In genomic region chr5:141513627-141514329, GRCh38 we compare ENCODE assay signal across 8 cellular contexts. TPM values are rescaled to one million over a fixed set of nuclear protein-coding genes. Genes with fewer than 3 reads are reported as not detected.
DNase-seq lines count a peak whose midpoint lies in the region; ATAC-seq lines count a peak whose summit lies in the region.

No MANE protein-coding gene starts in this region.

- H3K9me3 Mint-ChIP-seq in effector memory CD8-positive, alpha-beta T cell: no peaks in the 10 kb centered on the region

- peaks cover 35 to 45% of the 10 kb centered on the region in 2 donors for H3K4me1 Mint-ChIP-seq in effector memory CD8-positive, alpha-beta T cell (ENCODE audit: low read depth in 2 of 2)

- DNase-seq in CD1c-positive myeloid dendritic cell (ENCODE audit: extremely low spot score): peak; percentile 78
- peak; percentile 53 for DNase-seq in NCI-H2029 (lab: John Stamatoyannopoulos, UW)
- DNase-seq in activated CD8-positive, alpha-beta memory T cell treated with anti-CD3 and anti-CD28 coated beads for 1 hour (ENCODE audit: extremely low read depth in 1 of 2, low read depth in 1 of 2): peak; percentile 31 to 33
- no peak for DNase-seq in effector memory CD8-positive, alpha-beta T cell
- peak; percentile 72 to 83 for DNase-seq in lung microvascular endothelial cell (ENCODE audit: low read depth in 2 of 2)
- DNase-seq in stimulated activated CD4-positive, alpha-beta T cell treated with anti-CD3 and anti-CD28 coated beads, TNF-alpha, amount 100 ng/mL, for 24 hours (ENCODE audit: low read depth in 3 of 3): peak; percentile 43 to 73 (median 55)
- no peak for DNase-seq in SHP77 treated with DMSO at 0.1 percent for 48 hours (lab: John Stamatoyannopoulos, UW)

- H3K27me3 Mint-ChIP-seq in effector memory CD8-positive, alpha-beta T cell: no peaks in the 10 kb centered on the region

- H3K4me3 Mint-ChIP-seq in effector memory CD8-positive, alpha-beta T cell: peak overlapping the region; percentile 83 to 85

- peak; percentile 21 for ATAC-seq in GM21619 (IDR thresholded peaks at IDR 0.05; ENCODE audit: unreplicated experiment)
- peak; percentile 49 for ATAC-seq in effector memory CD8-positive, alpha-beta T cell (replicated peaks)

- peak overlapping the region; percentile 62 to 89 for H3K27ac Mint-ChIP-seq in effector memory CD8-positive, alpha-beta T cell

- H3K36me3 Mint-ChIP-seq in effector memory CD8-positive, alpha-beta T cell (ENCODE audit: insufficient read depth): peaks cover 63% of the 10 kb centered on the region

RNA-seq across cellular contexts. Expression of gene PCDHGC5, which starts 24.9 kb away (rescaled TPM):
- under 0.01 and 0.40 TPM in 2 replicates for total RNA-seq in lung microvascular endothelial cell

RNA-seq across cellular contexts. Expression of gene PCDHGC4, which starts 28.9 kb away (rescaled TPM):
- total RNA-seq in lung microvascular endothelial cell: 0.65 and 0.79 TPM in 2 replicates

RNA-seq across cellular contexts. Expression of gene PCDHGC3, which starts 38.0 kb away (rescaled TPM):
- total RNA-seq in lung microvascular endothelial cell: 10.2 and 10.9 TPM in 2 replicates

Comparison
In these comparisons a context has a peak if more than half of its experiments do, and no peak if none do; other contexts are left out.
1. DNase-seq: peak in CD1c-positive myeloid dendritic cell (single experiment), NCI-H2029 (single experiment), activated CD8-positive, alpha-beta memory T cell treated with anti-CD3 and anti-CD28 coated beads for 1 hour (2 of 2), lung microvascular endothelial cell (2 of 2) and stimulated activated CD4-positive, alpha-beta T cell treated with anti-CD3 and anti-CD28 coated beads, TNF-alpha, amount 100 ng/mL, for 24 hours (3 of 3); none in effector memory CD8-positive, alpha-beta T cell (0 of 3) and SHP77 treated with DMSO at 0.1 percent for 48 hours (single experiment).